Comparison of ENCODE assay signal across 1 cellular context in the genomic region with DNA sequence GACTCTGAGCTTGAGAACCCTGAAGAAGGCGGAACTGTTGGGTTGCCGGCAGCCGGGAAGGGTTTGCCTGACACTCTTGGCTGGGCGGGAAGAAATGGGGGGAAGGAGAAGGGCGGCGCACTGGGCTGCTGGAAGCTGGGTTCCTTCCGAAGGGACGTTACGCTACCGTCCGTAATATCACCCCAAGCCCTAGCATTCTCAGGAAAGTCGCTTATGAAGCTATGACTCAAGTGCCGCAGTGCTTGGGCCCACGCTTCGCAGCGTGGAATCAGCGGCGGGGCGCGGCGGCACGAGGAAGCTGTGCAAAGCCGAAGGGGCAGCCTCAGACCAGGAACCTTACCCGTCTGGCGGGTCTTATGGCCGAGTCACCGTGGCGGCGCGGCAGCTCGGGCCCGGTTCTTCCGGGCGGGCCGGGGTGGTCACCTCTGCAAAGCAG.
TF ChIP-seq lines count a peak whose summit lies in the region.

No MANE protein-coding gene starts in this region.

TF ChIP-seq in GM12878, 131 proteins besides CTCF, POLR2A, EP300 and RAD21 (continued from another document):
- TF ChIP-seq, protein P1, sequence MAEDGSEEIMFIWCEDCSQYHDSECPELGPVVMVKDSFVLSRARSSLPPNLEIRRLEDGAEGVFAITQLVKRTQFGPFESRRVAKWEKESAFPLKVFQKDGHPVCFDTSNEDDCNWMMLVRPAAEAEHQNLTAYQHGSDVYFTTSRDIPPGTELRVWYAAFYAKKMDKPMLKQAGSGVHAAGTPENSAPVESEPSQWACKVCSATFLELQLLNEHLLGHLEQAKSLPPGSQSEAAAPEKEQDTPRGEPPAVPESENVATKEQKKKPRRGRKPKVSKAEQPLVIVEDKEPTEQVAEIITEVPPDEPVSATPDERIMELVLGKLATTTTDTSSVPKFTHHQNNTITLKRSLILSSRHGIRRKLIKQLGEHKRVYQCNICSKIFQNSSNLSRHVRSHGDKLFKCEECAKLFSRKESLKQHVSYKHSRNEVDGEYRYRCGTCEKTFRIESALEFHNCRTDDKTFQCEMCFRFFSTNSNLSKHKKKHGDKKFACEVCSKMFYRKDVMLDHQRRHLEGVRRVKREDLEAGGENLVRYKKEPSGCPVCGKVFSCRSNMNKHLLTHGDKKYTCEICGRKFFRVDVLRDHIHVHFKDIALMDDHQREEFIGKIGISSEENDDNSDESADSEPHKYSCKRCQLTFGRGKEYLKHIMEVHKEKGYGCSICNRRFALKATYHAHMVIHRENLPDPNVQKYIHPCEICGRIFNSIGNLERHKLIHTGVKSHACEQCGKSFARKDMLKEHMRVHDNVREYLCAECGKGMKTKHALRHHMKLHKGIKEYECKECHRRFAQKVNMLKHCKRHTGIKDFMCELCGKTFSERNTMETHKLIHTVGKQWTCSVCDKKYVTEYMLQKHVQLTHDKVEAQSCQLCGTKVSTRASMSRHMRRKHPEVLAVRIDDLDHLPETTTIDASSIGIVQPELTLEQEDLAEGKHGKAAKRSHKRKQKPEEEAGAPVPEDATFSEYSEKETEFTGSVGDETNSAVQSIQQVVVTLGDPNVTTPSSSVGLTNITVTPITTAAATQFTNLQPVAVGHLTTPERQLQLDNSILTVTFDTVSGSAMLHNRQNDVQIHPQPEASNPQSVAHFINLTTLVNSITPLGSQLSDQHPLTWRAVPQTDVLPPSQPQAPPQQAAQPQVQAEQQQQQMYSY (CRISPR knock-in tag; IDR thresholded peaks at IDR 0.05): no peak
- TF ChIP-seq CBX5 (IDR thresholded peaks at IDR 0.05; ENCODE audit: low read depth) (peak; percentile 61; the same call in 1 of the 2 replicates), TAF1 (IDR thresholded peaks at IDR 0.05; ENCODE audit: borderline replicate concordance, low read depth, low read length) (peak; percentile 64; the same call in 1 of the 2 replicates)
- TF ChIP-seq, protein P2, sequence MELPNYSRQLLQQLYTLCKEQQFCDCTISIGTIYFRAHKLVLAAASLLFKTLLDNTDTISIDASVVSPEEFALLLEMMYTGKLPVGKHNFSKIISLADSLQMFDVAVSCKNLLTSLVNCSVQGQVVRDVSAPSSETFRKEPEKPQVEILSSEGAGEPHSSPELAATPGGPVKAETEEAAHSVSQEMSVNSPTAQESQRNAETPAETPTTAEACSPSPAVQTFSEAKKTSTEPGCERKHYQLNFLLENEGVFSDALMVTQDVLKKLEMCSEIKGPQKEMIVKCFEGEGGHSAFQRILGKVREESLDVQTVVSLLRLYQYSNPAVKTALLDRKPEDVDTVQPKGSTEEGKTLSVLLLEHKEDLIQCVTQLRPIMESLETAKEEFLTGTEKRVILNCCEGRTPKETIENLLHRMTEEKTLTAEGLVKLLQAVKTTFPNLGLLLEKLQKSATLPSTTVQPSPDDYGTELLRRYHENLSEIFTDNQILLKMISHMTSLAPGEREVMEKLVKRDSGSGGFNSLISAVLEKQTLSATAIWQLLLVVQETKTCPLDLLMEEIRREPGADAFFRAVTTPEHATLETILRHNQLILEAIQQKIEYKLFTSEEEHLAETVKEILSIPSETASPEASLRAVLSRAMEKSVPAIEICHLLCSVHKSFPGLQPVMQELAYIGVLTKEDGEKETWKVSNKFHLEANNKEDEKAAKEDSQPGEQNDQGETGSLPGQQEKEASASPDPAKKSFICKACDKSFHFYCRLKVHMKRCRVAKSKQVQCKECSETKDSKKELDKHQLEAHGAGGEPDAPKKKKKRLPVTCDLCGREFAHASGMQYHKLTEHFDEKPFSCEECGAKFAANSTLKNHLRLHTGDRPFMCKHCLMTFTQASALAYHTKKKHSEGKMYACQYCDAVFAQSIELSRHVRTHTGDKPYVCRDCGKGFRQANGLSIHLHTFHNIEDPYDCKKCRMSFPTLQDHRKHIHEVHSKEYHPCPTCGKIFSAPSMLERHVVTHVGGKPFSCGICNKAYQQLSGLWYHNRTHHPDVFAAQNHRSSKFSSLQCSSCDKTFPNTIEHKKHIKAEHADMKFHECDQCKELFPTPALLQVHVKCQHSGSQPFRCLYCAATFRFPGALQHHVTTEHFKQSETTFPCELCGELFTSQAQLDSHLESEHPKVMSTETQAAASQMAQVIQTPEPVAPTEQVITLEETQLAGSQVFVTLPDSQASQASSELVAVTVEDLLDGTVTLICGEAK (IDR thresholded peaks at IDR 0.05; ENCODE audit: borderline replicate concordance): peak; percentile 87
TF ChIP-seq in GM12878: peak in this region for 9.
